ENCODE assay signal across 23 cellular contexts in genomic region chr1:187114788-187115187, GRCh38.
"Had no signal": no experiment of that assay in that cellular context is flagged by ENCODE, and none has a peak within 500 bp of the region (broad histone marks: within the 10 kb centered on the region; RNA-seq: fewer than 3 reads in every experiment).

No MANE protein-coding gene starts in this region.

- DNase-seq: colonic mucosa; cortex of kidney; dermis blood vessel endothelial cell; dorsolateral prefrontal cortex; effector CD4-positive, alpha-beta T cell; effector memory CD4-positive, alpha-beta T cell; foreskin keratinocyte; glutamatergic neuron; head of caudate nucleus; heart right ventricle; hippocampal formation; left cardiac atrium; left lung; left ventricle myocardium superior; lower lobe of right lung; mesenchymal stem cell; mucosa of descending colon; naive B cell had no signal

- H3K27me3 ChIP-seq: colonic mucosa, esophagus muscularis mucosa, foreskin keratinocyte, heart right ventricle, left lung had no signal

- H3K4me3 ChIP-seq: colonic mucosa, dorsolateral prefrontal cortex, esophagus muscularis mucosa, heart right ventricle, left lung, lower lobe of right lung, mucosa of descending colon had no signal

- ATAC-seq: foreskin keratinocyte, heart right ventricle, left cardiac atrium, left lung, left ventricle myocardium superior, lower lobe of right lung, mucosa of descending colon had no signal

- FAIRE-seq: endothelial cell of umbilical vein, frontal cortex, islet of Langerhans, keratinocyte had no signal

- H3K9me3 ChIP-seq: colonic mucosa, esophagus muscularis mucosa, heart right ventricle, left lung, lower lobe of right lung, mucosa of descending colon had no signal

- H3K27ac ChIP-seq: colonic mucosa, dorsolateral prefrontal cortex, esophagus muscularis mucosa, foreskin keratinocyte, heart right ventricle, left lung, lower lobe of right lung had no signal

- H3K36me3 ChIP-seq: colonic mucosa, esophagus muscularis mucosa, heart right ventricle, left lung, lower lobe of right lung had no signal

- H3K4me1 ChIP-seq: colonic mucosa, esophagus muscularis mucosa, foreskin keratinocyte, heart right ventricle, left lung, lower lobe of right lung had no signal
